9 cellular contexts compared by ENCODE assay signal in the genomic region with DNA sequence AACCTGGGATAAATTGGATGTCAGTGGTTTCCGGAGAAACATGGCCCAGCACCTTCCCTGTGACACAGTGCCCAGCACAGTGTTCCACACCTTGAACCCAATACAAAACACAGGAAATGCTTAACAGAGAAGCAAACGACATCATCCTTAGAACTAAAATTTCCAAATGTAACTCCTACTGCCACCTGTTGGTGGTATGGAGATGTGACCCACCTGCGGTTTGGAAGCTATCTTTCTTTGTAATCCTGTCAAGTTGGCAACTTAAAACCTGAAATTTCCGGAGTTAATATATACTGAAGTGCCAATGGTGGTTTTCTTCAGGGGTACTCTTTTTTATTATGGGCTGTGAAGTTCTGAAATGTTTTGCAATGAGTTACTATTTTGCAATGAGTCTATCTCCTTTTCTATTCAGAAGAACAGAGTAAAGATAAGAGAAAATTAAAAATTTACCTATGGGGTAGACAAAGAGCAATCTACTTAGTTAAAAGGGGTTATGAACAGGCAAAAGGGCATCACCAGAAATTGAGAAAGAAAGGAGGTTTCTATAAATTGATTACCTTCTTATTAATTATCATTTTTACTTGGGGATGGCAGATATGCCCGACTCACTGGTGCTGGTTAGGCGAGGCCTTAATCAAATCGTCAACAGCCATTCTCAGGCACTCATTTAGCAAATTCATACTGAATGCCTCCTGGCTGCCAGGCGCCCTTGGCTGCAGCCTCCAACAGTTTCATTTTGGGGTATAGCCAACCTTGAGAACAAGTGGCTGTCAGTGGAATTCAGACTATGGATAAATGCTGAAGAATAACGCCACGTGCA.
DNase-seq lines count a peak whose midpoint lies in the region; TF ChIP-seq lines count a peak whose summit lies in the region.
"Had no signal": no experiment of that assay in that cellular context is flagged by ENCODE, and none has a peak within 500 bp of the region (broad histone marks: within the 10 kb centered on the region; RNA-seq: fewer than 3 reads in every experiment).

No MANE protein-coding gene starts in this region.

- peak; percentile 52 for TF ChIP-seq CTCF in GM12874 (IDR thresholded peaks at IDR 0.05; ENCODE audit: insufficient read depth, low read depth, low read length)
- peak; percentile 44 for TF ChIP-seq CTCF in epithelial cell of esophagus (IDR thresholded peaks at IDR 0.05; ENCODE audit: insufficient read depth, low read depth, low read length, missing control alignments)

- H3K4me3 ChIP-seq in epithelial cell of esophagus (ENCODE audit: low read length) = no peak overlapping the region

- intact Hi-C loops in posterior vena cava (cut with DNase I) = no loop called here

- DNase-seq in ACHN (peak; percentile 40), NCI-H526 treated with DMSO at 0.1 percent for 48 hours (lab: John Stamatoyannopoulos, UW) (peak; percentile 76), epithelial cell of esophagus (ENCODE audit: low read depth) (peak; percentile 4), retina (peak; percentile 42), dermis blood vessel endothelial cell (no peak), posterior vena cava (ENCODE audit: low spot score) (no peak)
- no peak for DNase-seq in stimulated activated naive CD4-positive, alpha-beta T cell treated with Interleukin-2 at 50 U/mL for 16 hours (lab: John Stamatoyannopoulos, UW)
- DNase-seq: activated naive CD8-positive, alpha-beta T cell treated with anti-CD3 and anti-CD28 coated beads, Interleukin-2, amount 10 ng/mL, durations not matched to agents 7 days and 5 days had no signal

- in situ Hi-C loops in ACHN (cut with HindIII; ENCODE audit: low pct_ligation_motif_present, low pct_unique_long_range_greater_than_20kb, low sequenced_read_pairs) = no loop called here

Comparison
In these comparisons a context has a peak if more than half of its experiments do, and no peak if none do; other contexts are left out.
1. DNase-seq: peak in ACHN (single experiment), NCI-H526 treated with DMSO at 0.1 percent for 48 hours (single experiment), epithelial cell of esophagus (single experiment) and retina (single experiment); none in stimulated activated naive CD4-positive, alpha-beta T cell treated with Interleukin-2 at 50 U/mL for 16 hours (single experiment), dermis blood vessel endothelial cell (single experiment) and posterior vena cava (single experiment).